ENCODE assay signal across 8 cellular contexts in the genomic region with DNA sequence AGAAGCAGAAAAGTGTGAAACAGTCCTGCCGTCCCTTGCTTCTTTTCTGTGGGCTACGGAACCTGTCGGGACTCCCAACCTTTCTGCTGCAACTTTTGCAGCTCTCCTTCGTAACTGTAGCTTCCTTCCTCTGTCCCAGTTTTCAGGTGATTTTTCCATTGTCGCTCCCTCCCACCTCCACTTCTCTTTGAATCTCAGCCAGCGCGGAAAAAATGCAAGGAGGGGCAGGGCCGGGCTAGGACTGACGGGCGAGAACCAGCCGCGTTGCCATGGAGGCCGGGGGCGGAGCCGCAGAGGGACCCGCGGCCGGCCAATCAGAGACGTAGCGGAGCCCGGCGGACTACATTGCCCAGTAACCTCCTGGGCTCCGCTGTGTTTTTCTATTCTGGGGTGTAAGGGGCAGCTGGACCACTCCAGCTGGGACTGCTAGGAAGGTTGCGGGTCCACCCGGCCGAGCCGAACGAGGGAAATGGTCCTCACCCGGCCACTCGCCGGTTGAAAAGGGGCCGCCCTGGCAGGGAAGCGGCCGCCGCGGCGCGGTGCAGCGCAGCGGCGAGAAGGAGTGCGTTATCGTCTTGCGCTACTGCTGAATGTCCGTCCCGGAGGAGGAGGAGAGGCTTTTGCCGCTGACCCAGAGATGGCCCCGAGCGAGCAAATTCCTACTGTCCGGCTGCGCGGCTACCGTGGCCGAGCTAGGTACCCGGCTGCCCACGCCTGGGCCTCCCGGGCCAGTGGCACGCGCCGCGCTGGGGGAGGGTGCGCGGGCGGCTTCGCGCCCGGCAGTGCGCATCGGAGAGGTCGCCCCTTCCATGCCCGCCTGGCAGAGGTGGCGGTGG. TPM values are rescaled to one million over a fixed set of nuclear protein-coding genes. Genes with fewer than 3 reads are reported as not detected.
A peak's percentile ranks its signal among the peaks of the same experiment; 100 is the strongest.
DNase-seq lines count a peak whose midpoint lies in the region; ATAC-seq and TF ChIP-seq lines count a peak whose summit lies in the region.

CYP39A1 (minus strand) TSS at position 216 of the 836 bp plus-strand sequence. CDS start 236 bp downstream, outside the sequence.
A gene with protein sequence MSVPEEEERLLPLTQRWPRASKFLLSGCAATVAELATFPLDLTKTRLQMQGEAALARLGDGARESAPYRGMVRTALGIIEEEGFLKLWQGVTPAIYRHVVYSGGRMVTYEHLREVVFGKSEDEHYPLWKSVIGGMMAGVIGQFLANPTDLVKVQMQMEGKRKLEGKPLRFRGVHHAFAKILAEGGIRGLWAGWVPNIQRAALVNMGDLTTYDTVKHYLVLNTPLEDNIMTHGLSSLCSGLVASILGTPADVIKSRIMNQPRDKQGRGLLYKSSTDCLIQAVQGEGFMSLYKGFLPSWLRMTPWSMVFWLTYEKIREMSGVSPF (plus strand): TSS at position 373 of the 836 bp plus-strand sequence. CDS start 218 bp downstream, at position 591.

- POLR2A ChIA-PET in GM10248 (lab: Yijun Ruan, JAX): no interaction called here

- CTCF ChIA-PET in GM10248 (lab: Yijun Ruan, JAX): no interaction called here

- H3K9me3 ChIP-seq in left ventricle myocardium inferior (replicated peaks): no peaks in the 10 kb centered on the region

- peaks cover 9% of the 10 kb centered on the region for H3K36me3 ChIP-seq in left ventricle myocardium inferior

- ATAC-seq in HG02763 (IDR thresholded peaks at IDR 0.05; ENCODE audit: unreplicated experiment): peak; percentile 100

- no peaks in the 10 kb centered on the region for H3K27me3 ChIP-seq in left ventricle myocardium inferior (ENCODE audit: low read depth)

- peaks cover 26% of the 10 kb centered on the region for H3K4me1 ChIP-seq in left ventricle myocardium inferior

- H3K27ac ChIP-seq in angular gyrus (ENCODE audit: low read depth, low read length) (peak within 1 kb of the TSS; percentile 94), left ventricle myocardium inferior (replicated peaks) (peak within 1 kb of the TSS; percentile 91)

- TF ChIP-seq CTCF in GM10248 (IDR thresholded peaks at IDR 0.05; ENCODE audit: control extremely low read depth, extremely low read depth, low read depth, missing control alignments): no peak
- no peak for TF ChIP-seq CTCF in left ventricle myocardium inferior (IDR thresholded peaks at IDR 0.05; ENCODE audit: borderline replicate concordance)
- no peak for TF ChIP-seq CTCF in type B pancreatic cell (conservative IDR thresholded peaks at IDR 0.05)

- peak within 1 kb of the TSS; percentile 84 for H3K4me3 Mint-ChIP-seq in T-helper 1 cell treated with Interleukin-12 subunit alpha and Interleukin-12 subunit beta and Interleukin-4 antibody, amounts not matched to agents 30 μg/mL and 1 μg/mL, for 36 hours
- H3K4me3 Mint-ChIP-seq in type B pancreatic cell: peak within 1 kb of the TSS; percentile 95

- H3K36me3 Mint-ChIP-seq in T-helper 1 cell treated with Interleukin-12 subunit alpha and Interleukin-12 subunit beta and Interleukin-4 antibody, amounts not matched to agents 30 μg/mL and 1 μg/mL, for 36 hours (ENCODE audit: low read depth): peaks cover 2% of the 10 kb centered on the region
- peaks cover 8% of the 10 kb centered on the region for H3K36me3 Mint-ChIP-seq in type B pancreatic cell

- no peaks in the 10 kb centered on the region for H3K9me3 Mint-ChIP-seq in T-helper 1 cell treated with Interleukin-12 subunit alpha and Interleukin-12 subunit beta and Interleukin-4 antibody, amounts not matched to agents 30 μg/mL and 1 μg/mL, for 36 hours
- no peaks in the 10 kb centered on the region for H3K9me3 Mint-ChIP-seq in type B pancreatic cell

- DNase-seq in GM10248 (ENCODE audit: extremely low spot score): peak; percentile 91
- DNase-seq in NCI-H1436 (lab: John Stamatoyannopoulos, UW): peak; percentile 78
- peak; percentile 96 for DNase-seq in left ventricle myocardium inferior
- DNase-seq in posterior cingulate gyrus: peak; percentile 93 to 99 (median 96)
- DNase-seq in type B pancreatic cell (ENCODE audit: extremely low spot score, unreplicated experiment): peak; percentile 95

- H3K27ac Mint-ChIP-seq in T-helper 1 cell treated with Interleukin-12 subunit alpha and Interleukin-12 subunit beta and Interleukin-4 antibody, amounts not matched to agents 30 μg/mL and 1 μg/mL, for 36 hours: peak within 1 kb of the TSS; percentile 13
- H3K27ac Mint-ChIP-seq in type B pancreatic cell: peak within 1 kb of the TSS; percentile 91

- H3K4me1 Mint-ChIP-seq in T-helper 1 cell treated with Interleukin-12 subunit alpha and Interleukin-12 subunit beta and Interleukin-4 antibody, amounts not matched to agents 30 μg/mL and 1 μg/mL, for 36 hours (ENCODE audit: low read depth): peaks cover 12% of the 10 kb centered on the region
- H3K4me1 Mint-ChIP-seq in type B pancreatic cell (ENCODE audit: unreplicated experiment): peaks cover 26% of the 10 kb centered on the region

- peak within 1 kb of the TSS; percentile 92 for H3K4me3 ChIP-seq in left ventricle myocardium inferior

- intact Hi-C loops in left ventricle myocardium inferior (cut with micrococcal nuclease): no loop called here
- intact Hi-C loops in posterior cingulate gyrus (cut with DNase I): no loop called here

- H3K27me3 Mint-ChIP-seq in T-helper 1 cell treated with Interleukin-12 subunit alpha and Interleukin-12 subunit beta and Interleukin-4 antibody, amounts not matched to agents 30 μg/mL and 1 μg/mL, for 36 hours (ENCODE audit: low read depth): peaks cover 49% of the 10 kb centered on the region
- H3K27me3 Mint-ChIP-seq in type B pancreatic cell: peaks cover 15% of the 10 kb centered on the region

RNA-seq across cellular contexts. Expression of gene CYP39A1, which starts in this region (rescaled TPM):
- total RNA-seq in left ventricle myocardium inferior (5.4 TPM), type B pancreatic cell (ENCODE audit: low replicate concordance) (4.8 and 6.7 TPM in 2 replicates)

RNA-seq across cellular contexts. Expression of the second gene that starts in this region (rescaled TPM):
- 18.6 TPM for total RNA-seq in left ventricle myocardium inferior
- 8.7 and 18.1 TPM in 2 replicates for total RNA-seq in type B pancreatic cell (ENCODE audit: low replicate concordance)

Comparison
In these comparisons a context has a peak if more than half of its experiments do, and no peak if none do; other contexts are left out.
1. Peak in every context shown above with its lines: DNase-seq, ATAC-seq, H3K4me3 ChIP-seq and H3K27ac ChIP-seq.